Comparison of ENCODE assay signal across 8 cellular contexts in genomic region chr17:77247048-77247541, GRCh38.
DNase-seq lines count a peak whose midpoint lies in the region; ATAC-seq and TF ChIP-seq lines count a peak whose summit lies in the region.

No MANE protein-coding gene starts in this region.

- no peaks in the 10 kb centered on the region for H3K36me3 Mint-ChIP-seq in activated T-cell treated with anti-CD3 and anti-CD28 coated beads, Interleukin-2, amount 50 U/mL, for 24 hours (ENCODE audit: low read depth)

- in situ Hi-C loops in KBM-7 (cut with MboI; ENCODE audit: low pct_unique_long_range_greater_than_20kb, low sequenced_read_pairs) (no loop called here), Panc1 (cut with HindIII; ENCODE audit: low pct_unique_long_range_greater_than_20kb, low sequenced_read_pairs) (no loop called here)

- DNase-seq in A673 (ENCODE audit: low spot score) = peak; percentile 91
- peak; percentile 78 for DNase-seq in KBM-7
- peak; percentile 27 for DNase-seq in Panc1 (ENCODE audit: low read depth, low spot score)
- peak; percentile 93 for DNase-seq in activated T-cell treated with anti-CD3 and anti-CD28 coated beads, Interleukin-2, amount 50 U/mL, for 24 hours
- DNase-seq in esophagus squamous epithelium (lab: John Stamatoyannopoulos, UW) = no peak
- peak; percentile 94 for DNase-seq in stimulated activated CD8-positive, alpha-beta memory T cell treated with anti-CD3 and anti-CD28 coated beads, Interleukin-4, amount 100 ng/mL, for 48 hours

- ATAC-seq in GM19035 (IDR thresholded peaks at IDR 0.05; ENCODE audit: unreplicated experiment) = peak; percentile 68
- peak; percentile 92 for ATAC-seq in Panc1

- H3K36me3 ChIP-seq in A673 (ENCODE audit: insufficient read depth, low read length, poor library complexity, severe bottlenecking) (no peaks in the 10 kb centered on the region), Panc1 (ENCODE audit: control insufficient read depth, insufficient read depth, low read length) (no peaks in the 10 kb centered on the region), esophagus squamous epithelium (no peaks in the 10 kb centered on the region), muscle layer of duodenum (ENCODE audit: control insufficient read depth in 1 of 2, insufficient read depth in 2 of 2, low read length in 2 of 2) (no peaks in the 10 kb centered on the region)

- intact Hi-C loops in A673 (cut with micrococcal nuclease; ENCODE audit: unreplicated experiment) (loop anchor here (1.0 to 10.0 kb wide), 3 partner anchors 161 to 382 kb away; partner anchors contain the start of gene MGAT5B), Panc1 (cut with micrococcal nuclease; ENCODE audit: unreplicated experiment) (loop anchor here (1.0 kb wide), 1 partner anchor 161 kb away; no protein-coding TSS in a partner anchor), esophagus squamous epithelium (cut with DNase I) (no loop called here)

- peak overlapping the region; percentile 52 for H3K4me3 Mint-ChIP-seq in activated T-cell treated with anti-CD3 and anti-CD28 coated beads, Interleukin-2, amount 50 U/mL, for 24 hours

- peaks cover 26% of the 10 kb centered on the region for H3K27me3 Mint-ChIP-seq in activated T-cell treated with anti-CD3 and anti-CD28 coated beads, Interleukin-2, amount 50 U/mL, for 24 hours

- no peak for TF ChIP-seq POLR2A in esophagus squamous epithelium (IDR thresholded peaks at IDR 0.05)

- H3K4me1 Mint-ChIP-seq in activated T-cell treated with anti-CD3 and anti-CD28 coated beads, Interleukin-2, amount 50 U/mL, for 24 hours (ENCODE audit: low read depth) = peaks cover 10% of the 10 kb centered on the region

- H3K4me3 ChIP-seq in A673 (ENCODE audit: low read depth, low read length, poor library complexity, severe bottlenecking) = peak overlapping the region; percentile 54
- H3K4me3 ChIP-seq in Panc1 (ENCODE audit: low read depth in 2 of 2, low read length in 2 of 2) = peak overlapping the region; percentile 43 to 58
- peak overlapping the region; percentile 48 to 82 (median 54) for H3K4me3 ChIP-seq in esophagus squamous epithelium
- peak overlapping the region; percentile 56 to 70 for H3K4me3 ChIP-seq in muscle layer of duodenum (ENCODE audit: low read depth in 1 of 2, low read length in 2 of 2)

- H3K27me3 ChIP-seq in A673 (replicated peaks; ENCODE audit: insufficient read depth, low read depth, low read length, poor library complexity) (no peaks in the 10 kb centered on the region), Panc1 (ENCODE audit: control insufficient read depth, insufficient read depth, low read length) (no peaks in the 10 kb centered on the region), esophagus squamous epithelium (peaks cover 0 to 17% (median 0%) of the 10 kb centered on the region in 4 donors), muscle layer of duodenum (ENCODE audit: low read depth, low read length) (no peaks in the 10 kb centered on the region)

- peak overlapping the region; percentile 57 for H3K27ac ChIP-seq in A673 (ENCODE audit: low read depth, low read length, poor library complexity, severe bottlenecking)
- H3K27ac ChIP-seq in Panc1 (ENCODE audit: low read length) = peak overlapping the region; percentile 81
- H3K27ac ChIP-seq in esophagus squamous epithelium = peak overlapping the region; percentile 53 to 69 (median 61)
- H3K27ac ChIP-seq in muscle layer of duodenum (ENCODE audit: low read length) = no peak overlapping the region

- H3K4me1 ChIP-seq in A673 (ENCODE audit: insufficient read depth, low read length, poor library complexity, severe bottlenecking) (peaks cover 8% of the 10 kb centered on the region), Panc1 (ENCODE audit: control insufficient read depth, insufficient read depth, low read length) (peaks cover 12% of the 10 kb centered on the region; the same call in 1 of the 2 replicates), esophagus squamous epithelium (peaks cover 3 to 13% (median 11%) of the 10 kb centered on the region in 3 donors), muscle layer of duodenum (ENCODE audit: control insufficient read depth in 1 of 2, insufficient read depth in 2 of 2, low read length in 2 of 2) (peaks cover 0 to 7% of the 10 kb centered on the region in 2 donors)

- no peaks in the 10 kb centered on the region for H3K9me3 ChIP-seq in A673 (ENCODE audit: low read depth, low read length, poor library complexity, severe bottlenecking)
- H3K9me3 ChIP-seq in Panc1 (ENCODE audit: control insufficient read depth, insufficient read depth, low read depth, low read length) = no peaks in the 10 kb centered on the region
- no peaks in the 10 kb centered on the region for H3K9me3 ChIP-seq in esophagus squamous epithelium
- no peaks in the 10 kb centered on the region for H3K9me3 ChIP-seq in muscle layer of duodenum (ENCODE audit: control insufficient read depth in 1 of 2, low read length in 2 of 2)

- no TSS peak for BruUV-seq in A673 (replicated peaks; lab: Mats Ljungman, UMichigan)
- no TSS peak for BruUV-seq in Panc1 (replicated peaks; lab: Mats Ljungman, UMichigan)

- CTCF ChIA-PET in A673 (lab: Charles Lee) = no interaction called here
- CTCF ChIA-PET in Panc1 (lab: Charles Lee) = interaction anchor here (1.0 kb wide), 1 partner anchor 187 kb away, joined by 3 read pairs; no protein-coding TSS in a partner anchor

- H3K27ac Mint-ChIP-seq in activated T-cell treated with anti-CD3 and anti-CD28 coated beads, Interleukin-2, amount 50 U/mL, for 24 hours = no peak overlapping the region

- WGBS in esophagus squamous epithelium, 2 donors = 0% methylated on average over 14 of the region's 51 CpGs; no CpG with 5 or more reads in 1 of the 2 donors

- TF ChIP-seq CTCF in A673 (conservative IDR thresholded peaks at IDR 0.05; ENCODE audit: low read depth, low read length) = peak; percentile 89
- peak; percentile 99 for TF ChIP-seq CTCF in Panc1 (IDR thresholded peaks at IDR 0.05)
- peak; percentile 96 to 98 (median 98) for TF ChIP-seq CTCF in esophagus squamous epithelium (IDR thresholded peaks at IDR 0.05)

- POLR2A ChIA-PET in A673 (lab: Charles Lee; ENCODE audit: low non-redundant PET) (no interaction called here), Panc1 (lab: Charles Lee) (no interaction called here)

- no peaks in the 10 kb centered on the region for H3K9me3 Mint-ChIP-seq in activated T-cell treated with anti-CD3 and anti-CD28 coated beads, Interleukin-2, amount 50 U/mL, for 24 hours
